8 cellular contexts compared by ENCODE assay signal in the genomic region with DNA sequence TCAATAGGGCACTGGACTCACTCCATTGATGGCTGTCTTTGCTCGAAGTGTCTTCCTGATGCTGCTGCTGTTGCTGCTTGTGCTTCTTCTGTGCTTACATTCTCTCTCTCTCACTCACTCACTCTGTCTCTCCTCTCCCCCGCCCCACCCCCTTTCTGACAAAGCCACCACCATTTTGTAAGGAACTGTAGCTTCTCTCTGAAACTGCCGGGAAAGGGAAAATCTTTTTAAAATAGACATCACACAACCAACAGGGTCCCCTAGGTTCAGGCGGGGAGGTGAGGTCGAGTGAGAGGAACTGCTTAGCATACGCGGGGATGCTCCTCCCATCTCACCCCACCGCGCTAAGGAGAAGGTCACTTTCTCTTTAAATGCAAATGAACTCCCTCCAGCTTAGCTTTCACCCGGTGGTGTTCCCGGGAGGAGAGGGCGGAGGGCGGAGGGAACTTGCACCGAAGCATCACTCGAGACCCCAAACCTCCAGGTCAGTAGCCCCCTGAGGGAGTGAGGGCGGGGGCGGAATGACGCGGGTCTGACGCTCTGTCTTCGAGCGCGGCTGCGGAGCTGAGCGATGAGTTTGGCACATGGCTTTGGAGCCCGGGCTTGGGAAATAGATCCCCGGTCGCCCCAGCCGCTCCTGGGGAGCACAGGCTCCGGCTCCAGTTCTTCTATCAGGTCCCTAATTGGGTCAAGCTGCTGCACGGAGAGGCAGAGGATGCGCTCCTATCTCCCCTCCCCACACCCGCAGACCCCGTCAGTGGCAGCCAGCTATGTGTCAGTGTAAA. TPM values are rescaled to one million over a fixed set of nuclear protein-coding genes. Genes with fewer than 3 reads are reported as not detected.
DNase-seq lines count a peak whose midpoint lies in the region; ATAC-seq and TF ChIP-seq lines count a peak whose summit lies in the region.

A gene (plus strand): TSS at position 370 of the 785 bp plus-strand sequence. CDS start 1,341 bp downstream, outside the sequence.

- H3K27ac Mint-ChIP-seq in CD4-positive, alpha-beta T cell: peak within 1 kb of the TSS; percentile 95
- peak within 1 kb of the TSS; percentile 94 for H3K27ac Mint-ChIP-seq in effector memory CD8-positive, alpha-beta T cell

- POLR2A ChIA-PET in CD4-positive, alpha-beta T cell (lab: Charles Lee): interaction anchor here (0.5 to 3.5 kb wide), 23 partner anchors 10 to 1216 kb away, joined by 3 to 41 read pairs (median 5); a partner anchor contains a TSS
- POLR2A ChIA-PET in activated CD8-positive, alpha-beta memory T cell treated with anti-CD3 and anti-CD28 coated beads for 36 hours (lab: Charles Lee): interaction anchor here (0.6 to 1.9 kb wide), 5 partner anchors 9 to 180 kb away, joined by 3 to 10 read pairs (median 4); a partner anchor contains a TSS

- H3K27ac ChIP-seq in CD4-positive, alpha-beta T cell (ENCODE audit: low read depth, low read length): peak within 1 kb of the TSS; percentile 97
- peak within 1 kb of the TSS; percentile 55 to 86 for H3K27ac ChIP-seq in lung (ENCODE audit: low read depth in 1 of 2, low read length in 1 of 2)

- TF ChIP-seq CTCF in CD4-positive, alpha-beta T cell (IDR thresholded peaks at IDR 0.05): no peak
- TF ChIP-seq CTCF in HFF-Myc (IDR thresholded peaks at IDR 0.05; ENCODE audit: low read depth, low read length, missing control alignments): no peak
- TF ChIP-seq CTCF in lung (IDR thresholded peaks at IDR 0.05; ENCODE audit: control extremely low read depth, extremely low read depth): no peak

- no peaks in the 10 kb centered on the region for H3K27me3 Mint-ChIP-seq in CD4-positive, alpha-beta T cell
- H3K27me3 Mint-ChIP-seq in effector memory CD8-positive, alpha-beta T cell: no peaks in the 10 kb centered on the region

- H3K4me1 ChIP-seq in lung (ENCODE audit: control insufficient read depth in 2 of 2, insufficient read depth in 2 of 2, low read length in 2 of 2): peaks cover 5 to 10% of the 10 kb centered on the region in 2 donors

- WGBS in lung, 2 donors: 0 to 1% methylated on average over 34 of the region's 34 CpGs

- H3K9me3 ChIP-seq in CD4-positive, alpha-beta T cell (ENCODE audit: control insufficient read depth, low read length): no peaks in the 10 kb centered on the region
- no peaks in the 10 kb centered on the region for H3K9me3 ChIP-seq in lung (ENCODE audit: control insufficient read depth in 2 of 2, insufficient read depth in 1 of 2, low read length in 1 of 2)

- H3K4me1 Mint-ChIP-seq in CD4-positive, alpha-beta T cell (ENCODE audit: low read depth): peaks cover 64% of the 10 kb centered on the region
- peaks cover 56 to 61% of the 10 kb centered on the region in 2 donors for H3K4me1 Mint-ChIP-seq in effector memory CD8-positive, alpha-beta T cell (ENCODE audit: low read depth in 2 of 2)

- intact Hi-C loops in CD4-positive, alpha-beta T cell (cut with DNase I, micrococcal nuclease): loop anchor here (2.0 to 10.0 kb wide), 5 partner anchors 20 to 556 kb away; a partner anchor contains a TSS

- peak in 9 of 10 experiments; percentile 15 to 59 (median 37) for DNase-seq in CD4-positive, alpha-beta T cell
- no peak for DNase-seq in HFF-Myc (ENCODE audit: extremely low read depth, low read depth)
- peak; percentile 86 for DNase-seq in NCI-H82 (lab: John Stamatoyannopoulos, UW)
- peak; percentile 23 to 52 (median 35) for DNase-seq in effector memory CD8-positive, alpha-beta T cell
- DNase-seq in lung (ENCODE audit: low spot score): peak; percentile 42
- peak; percentile 41 for DNase-seq in stimulated activated CD8-positive, alpha-beta memory T cell treated with anti-CD3 and anti-CD28 coated beads, Interleukin-12 subunit alpha, Interleukin-12 subunit beta, amount 100 ng/mL, for 4 hours (ENCODE audit: low read depth)

- ATAC-seq in CD4-positive, alpha-beta T cell (ENCODE audit: poor library complexity): peak; percentile 54
- peak; percentile 32 for ATAC-seq in effector memory CD8-positive, alpha-beta T cell (replicated peaks)
- ATAC-seq in lung (ENCODE audit: insufficient read depth, low FRiP score): peak; percentile 23
- ATAC-seq in GM19397 (IDR thresholded peaks at IDR 0.05; ENCODE audit: unreplicated experiment): no peak

- peak within 1 kb of the TSS; percentile 82 for H3K4me3 Mint-ChIP-seq in CD4-positive, alpha-beta T cell
- peak within 1 kb of the TSS; percentile 92 for H3K4me3 Mint-ChIP-seq in effector memory CD8-positive, alpha-beta T cell

- no peaks in the 10 kb centered on the region for H3K9me3 Mint-ChIP-seq in CD4-positive, alpha-beta T cell
- H3K9me3 Mint-ChIP-seq in effector memory CD8-positive, alpha-beta T cell: no peaks in the 10 kb centered on the region

- no peaks in the 10 kb centered on the region for H3K27me3 ChIP-seq in CD4-positive, alpha-beta T cell (ENCODE audit: control insufficient read depth, insufficient read depth, low read length)
- no peaks in the 10 kb centered on the region for H3K27me3 ChIP-seq in lung (ENCODE audit: control insufficient read depth, insufficient read depth)

- peaks cover 40% of the 10 kb centered on the region for H3K36me3 Mint-ChIP-seq in CD4-positive, alpha-beta T cell (ENCODE audit: low read depth)
- peaks cover 27% of the 10 kb centered on the region for H3K36me3 Mint-ChIP-seq in effector memory CD8-positive, alpha-beta T cell (ENCODE audit: insufficient read depth)

- H3K4me3 ChIP-seq in HFF-Myc (replicated peaks; ENCODE audit: low read depth, low read length) (peak within 1 kb of the TSS; percentile 57), lung (peak within 1 kb of the TSS; percentile 19)

- CTCF ChIA-PET in CD4-positive, alpha-beta T cell (lab: Charles Lee): interaction anchor here (0.6 to 1.5 kb wide), 7 partner anchors 15 to 194 kb away, joined by 3 to 8 read pairs (median 3); a partner anchor contains a TSS
- CTCF ChIA-PET in activated CD8-positive, alpha-beta memory T cell treated with anti-CD3 and anti-CD28 coated beads for 36 hours (lab: Charles Lee): interaction anchor here (0.7 to 3.3 kb wide), 5 partner anchors 16 to 201 kb away, joined by 3 to 12 read pairs (median 6); a partner anchor contains a TSS

- H3K36me3 ChIP-seq in lung (ENCODE audit: control insufficient read depth in 2 of 2, insufficient read depth in 2 of 2, low read length in 2 of 2): peaks cover under 1 to 14% of the 10 kb centered on the region in 2 donors

RNA-seq across cellular contexts. Expression of the gene that starts here (rescaled TPM):
- total RNA-seq in CD4-positive, alpha-beta T cell: 1 to 10 TPM; 4.0 to 5.7 TPM
- total RNA-seq in activated CD8-positive, alpha-beta memory T cell treated with anti-CD3 and anti-CD28 coated beads for 36 hours: 10 to 100 TPM; 20.6 to 23.3 TPM
- total RNA-seq in lung: 10 to 100 TPM in 1 of 2 donors, 1 to 10 TPM in 1; 4.4 to 12.5 TPM
- 1 to 10 TPM; 5.6 to 5.8 TPM for polyA plus RNA-seq in lung
